In the genomic region with DNA sequence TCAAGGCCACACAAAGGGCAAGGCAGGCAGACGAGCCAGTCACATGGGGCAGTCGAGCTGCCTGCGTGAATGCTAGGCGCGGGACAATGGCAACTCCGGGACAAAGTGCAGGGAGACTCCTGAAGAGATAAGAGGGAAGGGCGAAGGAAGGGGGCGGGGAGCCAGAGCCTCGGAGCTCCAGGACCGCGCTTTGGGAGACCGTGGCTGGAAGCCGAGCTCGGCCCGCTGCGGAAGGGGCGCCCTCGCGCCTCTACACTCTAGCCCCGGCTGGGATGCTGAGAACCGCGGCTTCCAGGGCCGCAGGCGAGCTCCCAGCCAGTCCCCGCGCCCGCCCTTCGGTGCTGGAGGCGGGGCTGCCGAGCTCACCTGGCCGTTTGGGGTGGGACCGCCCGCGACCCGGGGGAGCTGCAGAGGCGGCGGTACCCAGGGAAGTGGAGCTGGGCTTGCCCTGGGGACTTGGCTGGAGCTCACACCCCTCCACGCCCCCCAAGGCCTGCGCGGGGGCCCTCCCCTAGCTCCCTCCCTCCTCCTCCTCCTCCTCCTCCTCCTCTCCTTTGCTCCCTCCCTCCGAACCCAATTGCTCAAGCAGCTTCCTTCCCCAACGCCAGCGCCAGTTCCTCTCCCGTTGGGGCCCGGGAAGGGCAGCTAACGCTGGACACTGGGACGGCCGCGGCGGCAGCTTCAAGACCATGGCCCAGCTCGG, we compare ENCODE assay signal across 8 cellular contexts. TPM values are rescaled to one million over a fixed set of nuclear protein-coding genes. Genes with fewer than 3 reads are reported as not detected.
DNase-seq lines count a peak whose midpoint lies in the region; ATAC-seq, FAIRE-seq and TF ChIP-seq lines count a peak whose summit lies in the region.

A gene with protein sequence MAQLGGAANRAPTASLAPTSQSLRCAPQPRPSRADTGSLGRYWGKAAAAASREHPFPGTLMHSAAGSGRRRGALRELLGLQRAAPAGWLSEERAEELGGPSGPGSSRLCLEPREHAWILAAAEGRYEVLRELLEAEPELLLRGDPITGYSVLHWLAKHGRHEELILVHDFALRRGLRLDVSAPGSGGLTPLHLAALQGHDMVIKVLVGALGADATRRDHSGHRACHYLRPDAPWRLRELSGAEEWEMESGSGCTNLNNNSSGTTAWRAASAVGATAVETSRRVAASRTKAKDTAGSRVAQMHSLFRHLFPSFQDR (plus strand): TSS at position 610 of the 703 bp plus-strand sequence. CDS start 80 bp downstream, at position 690.

- no peaks in the 10 kb centered on the region for H4K20me1 ChIP-seq in H1 (replicated peaks in 1 of 2; ENCODE audit: control insufficient read depth in 1 of 2, insufficient read depth in 2 of 2, low read length in 2 of 2)

- peak; percentile 79 for ATAC-seq in upper lobe of right lung
- no peak for ATAC-seq in GM18873 (IDR thresholded peaks at IDR 0.05; ENCODE audit: low FRiP score, unreplicated experiment)

- intact Hi-C loops in CD4-positive, alpha-beta memory T cell (cut with micrococcal nuclease): loop anchor here (2.0 to 5.0 kb wide), 4 partner anchors 21 to 76 kb away; a partner anchor contains a TSS
- intact Hi-C loops in upper lobe of right lung (cut with DNase I): no loop called here

- H3K9ac ChIP-seq in HUES48 (ENCODE audit: low read depth, low read length): peak within 1 kb of the TSS; percentile 32; the same call in 1 of the 2 replicates
- peak within 1 kb of the TSS in 3 of 4 experiments; percentile 26 to 59 (median 34); a peak in 5 of 7 replicates for H3K9ac ChIP-seq in H1 (replicated peaks in 1 of 4; ENCODE audit: extremely low read depth in 1 of 4, low read depth in 3 of 4, low read length in 3 of 4)

- no peak within 1 kb of the TSS for H2AK5ac ChIP-seq in H1 (ENCODE audit: low read depth, low read length)

- H3K27ac ChIP-seq in CD4-positive, alpha-beta memory T cell (ENCODE audit: low read depth, low read length): peak within 1 kb of the TSS; percentile 56
- H3K27ac ChIP-seq in HUES48 (ENCODE audit: low read depth, low read length) (peak within 1 kb of the TSS; percentile 51), VCaP (peak within 1 kb of the TSS; percentile 57), H1 (ENCODE audit: low read depth, low read length) (peak within 1 kb of the TSS; percentile 63; the same call in 1 of the 2 replicates), upper lobe of right lung (no peak within 1 kb of the TSS)

- CTCF ChIA-PET in CD4-positive, alpha-beta memory T cell (lab: Charles Lee; ENCODE audit: partially characterized antibody): interaction anchor here (0.6 to 3.1 kb wide), 10 partner anchors 22 to 276 kb away, joined by 3 to 25 read pairs (median 5); a partner anchor contains a TSS
- CTCF ChIA-PET in H1 (lab: Charles Lee; ENCODE audit: partially characterized antibody): interaction anchor here (0.9 to 4.5 kb wide), 18 partner anchors 11 to 270 kb away, joined by 3 to 33 read pairs (median 5); a partner anchor contains a TSS

- no peaks in the 10 kb centered on the region for H3K27me3 ChIP-seq in CD4-positive, alpha-beta memory T cell (ENCODE audit: insufficient read depth, low read length)
- H3K27me3 ChIP-seq in HUES48 (ENCODE audit: control insufficient read depth, insufficient read depth, low read length): peaks cover 11% of the 10 kb centered on the region
- peaks cover 0 to 13% (median 5%) of the 10 kb centered on the region in 4 experiments; a peak in 5 of 7 replicates for H3K27me3 ChIP-seq in H1 (replicated peaks in 1 of 4; ENCODE audit: control insufficient read depth in 3 of 4, extremely low read depth in 1 of 4, insufficient read depth in 3 of 4, low read length in 3 of 4)
- H3K27me3 ChIP-seq in mononuclear cell (ENCODE audit: insufficient read depth, low read length): no peaks in the 10 kb centered on the region
- no peaks in the 10 kb centered on the region for H3K27me3 ChIP-seq in upper lobe of right lung

- H3K9me3 ChIP-seq in CD4-positive, alpha-beta memory T cell (ENCODE audit: control insufficient read depth in 1 of 2, low read length in 2 of 2): no peaks in the 10 kb centered on the region
- peaks cover 18% of the 10 kb centered on the region; the same call in 1 of the 2 replicates for H3K9me3 ChIP-seq in HUES48 (ENCODE audit: control insufficient read depth, insufficient read depth, low read length)
- H3K9me3 ChIP-seq in H1 (ENCODE audit: insufficient read depth in 2 of 2, low read depth in 1 of 2, low read length in 1 of 2): no peaks in the 10 kb centered on the region
- H3K9me3 ChIP-seq in mononuclear cell (ENCODE audit: low read depth, low read length): no peaks in the 10 kb centered on the region
- H3K9me3 ChIP-seq in upper lobe of right lung: no peaks in the 10 kb centered on the region

- H4K8ac ChIP-seq in H1 (ENCODE audit: extremely low read depth, insufficient read depth, low read length): peak within 1 kb of the TSS; percentile 46

- no peak within 1 kb of the TSS; the same call in 1 of the 2 replicates for H2AFZ ChIP-seq in H1 (ENCODE audit: low read length)

- no peak for FAIRE-seq in H1 (lab: Jason Lieb, UNC)

- peak within 1 kb of the TSS; percentile 12 for H3K56ac ChIP-seq in H1 (replicated peaks; ENCODE audit: insufficient read length, low read depth, low read length)

- H3K4me2 ChIP-seq in H1 (ENCODE audit: insufficient read depth in 1 of 2, low read depth in 2 of 2, low read length in 2 of 2): peak within 1 kb of the TSS; percentile 87 to 92

- no peak within 1 kb of the TSS for H2BK120ac ChIP-seq in H1 (replicated peaks; ENCODE audit: low read depth, low read length)

- peaks cover 31 to 66% (median 47%) of the 10 kb centered on the region in 4 donors for H3K4me1 Mint-ChIP-seq in CD4-positive, alpha-beta memory T cell

- H3K27me3 Mint-ChIP-seq in CD4-positive, alpha-beta memory T cell: no peaks in the 10 kb centered on the region

- peaks cover 60% of the 10 kb centered on the region for H3K4me1 ChIP-seq in CD4-positive, alpha-beta memory T cell (ENCODE audit: insufficient read depth, low read length)
- H3K4me1 ChIP-seq in HUES48 (ENCODE audit: control insufficient read depth, insufficient read depth, low read length): peaks cover 15% of the 10 kb centered on the region
- peaks cover 4 to 22% (median 14%) of the 10 kb centered on the region in 4 experiments for H3K4me1 ChIP-seq in H1 (replicated peaks in 1 of 4; ENCODE audit: control insufficient read depth in 3 of 4, insufficient read depth in 4 of 4, low read length in 3 of 4)
- H3K4me1 ChIP-seq in mononuclear cell (ENCODE audit: insufficient read depth, low read length): peaks cover 61% of the 10 kb centered on the region
- H3K4me1 ChIP-seq in upper lobe of right lung: no peaks in the 10 kb centered on the region

- TF ChIP-seq CTCF in VCaP (conservative IDR thresholded peaks at IDR 0.05) (no peak), H1 (IDR thresholded peaks at IDR 0.05; ENCODE audit: control extremely low read depth in 1 of 3, insufficient read depth in 1 of 3, low read depth in 1 of 3, low read length in 3 of 3) (no peak), upper lobe of right lung (IDR thresholded peaks at IDR 0.05) (no peak)

- TF ChIP-seq RAD21 in H1 (IDR thresholded peaks at IDR 0.05 in 1 of 2, conservative IDR thresholded peaks at IDR 0.05 in 1 of 2; ENCODE audit: low read depth in 2 of 2, low read length in 2 of 2): no peak

- no peaks in the 10 kb centered on the region for H3K36me3 ChIP-seq in CD4-positive, alpha-beta memory T cell (ENCODE audit: insufficient read depth, low read length)
- H3K36me3 ChIP-seq in HUES48 (ENCODE audit: control insufficient read depth, insufficient read depth, low read length): no peaks in the 10 kb centered on the region
- H3K36me3 ChIP-seq in H1 (ENCODE audit: control insufficient read depth in 2 of 4, insufficient read depth in 4 of 4, low read length in 3 of 4): no peaks in the 10 kb centered on the region
- H3K36me3 ChIP-seq in upper lobe of right lung: no peaks in the 10 kb centered on the region

- H3K18ac ChIP-seq in H1 (ENCODE audit: extremely low read depth, low read length): peak within 1 kb of the TSS; percentile 93

- 0 out of 2 replicates have a peak within 1 kb of the TSS, but pooled peaks have one; percentile 60 for H2BK12ac ChIP-seq in H1 (ENCODE audit: low read depth, low read length)

- H3K23me2 ChIP-seq in H1 (ENCODE audit: low read depth, low read length): peaks cover 17% of the 10 kb centered on the region; the same call in 1 of the 2 replicates

- peak within 1 kb of the TSS in 1 of 2 donors; percentile 41 for H3K4me3 ChIP-seq in CD4-positive, alpha-beta memory T cell (ENCODE audit: low read length in 2 of 2)
- H3K4me3 ChIP-seq in HUES48 (ENCODE audit: low read depth, low read length) (peak within 1 kb of the TSS; percentile 63), H1 (ENCODE audit: extremely low read depth in 1 of 4, insufficient read depth in 2 of 4, low read depth in 3 of 4, low read length in 4 of 4) (peak within 1 kb of the TSS; percentile 30 to 71 (median 50)), mononuclear cell (ENCODE audit: low read length) (peak within 1 kb of the TSS; percentile 49), upper lobe of right lung (peak within 1 kb of the TSS; percentile 53)

- no peak for TF ChIP-seq EP300 in H1 (IDR thresholded peaks at IDR 0.05; ENCODE audit: borderline replicate concordance in 1 of 2, low read depth in 2 of 2, low read length in 2 of 2)

- peak within 1 kb of the TSS; percentile 48 for H3K14ac ChIP-seq in H1 (ENCODE audit: insufficient read length)

- peak; percentile 52 to 70 for TF ChIP-seq POLR2A in H1 (IDR thresholded peaks at IDR 0.05; ENCODE audit: control extremely low read depth in 1 of 2, low read depth in 2 of 2, low read length in 2 of 2)

- DNase-seq in CD4-positive, alpha-beta memory T cell: peak; percentile 22 to 46 (median 32)
- DNase-seq in H1 (ENCODE audit: low read depth in 1 of 2, low spot score in 2 of 2): peak in 1 of 2 experiments; percentile 71
- peak; percentile 74 for DNase-seq in upper lobe of right lung
- no peak for DNase-seq in NCI-H1092 (lab: John Stamatoyannopoulos, UW)

- no peak within 1 kb of the TSS for H3K23ac ChIP-seq in H1 (ENCODE audit: insufficient read length)

- H4K5ac ChIP-seq in H1 (ENCODE audit: insufficient read length, low read depth, low read length): peak within 1 kb of the TSS; percentile 60

- H3K79me2 ChIP-seq in H1 (ENCODE audit: control insufficient read depth in 1 of 2, insufficient read depth in 2 of 2, low read length in 2 of 2): no peaks in the 10 kb centered on the region

- H2BK20ac ChIP-seq in H1 (ENCODE audit: low read length): no peak within 1 kb of the TSS; the same call in 1 of the 2 replicates

- H3K36me3 Mint-ChIP-seq in CD4-positive, alpha-beta memory T cell: peaks cover 0 to 2% of the 10 kb centered on the region in 2 donors

- peak within 1 kb of the TSS; percentile 82 to 99 (median 94) for H3K27ac Mint-ChIP-seq in CD4-positive, alpha-beta memory T cell

- 1% methylated on average over 14 of the region's 51 CpGs; no CpG with 5 or more reads in 1 of the 2 experiments for WGBS in H1 (ENCODE audit: extremely low coverage in 1 of 2, insufficient coverage in 1 of 2, insufficient read length in 1 of 2, insufficient replicate concordance in 2 of 2, low coverage in 1 of 2, low lambda C conversion rate in 2 of 2, missing lambda C conversion rate in 1 of 2), 2 experiments

- H4K91ac ChIP-seq in H1 (replicated peaks; ENCODE audit: insufficient read length, low read length): peak within 1 kb of the TSS; percentile 81

- H3K79me1 ChIP-seq in H1 (ENCODE audit: low read depth, low read length): no peaks in the 10 kb centered on the region

- no peaks in the 10 kb centered on the region for H3K9me3 Mint-ChIP-seq in CD4-positive, alpha-beta memory T cell

- H3K4ac ChIP-seq in H1 (replicated peaks; ENCODE audit: insufficient read length, low read depth, low read length): peak within 1 kb of the TSS; percentile 53

- peak within 1 kb of the TSS; percentile 67 to 92 (median 77) for H3K4me3 Mint-ChIP-seq in CD4-positive, alpha-beta memory T cell

- POLR2A ChIA-PET in CD4-positive, alpha-beta memory T cell (lab: Charles Lee; ENCODE audit: partially characterized antibody): interaction anchor here (0.6 to 7.4 kb wide), 17 partner anchors 16 to 242 kb away, joined by 3 to 65 read pairs (median 6); a partner anchor contains a TSS
- POLR2A ChIA-PET in H1 (lab: Charles Lee; ENCODE audit: partially characterized antibody): interaction anchor here (0.9 to 4.4 kb wide), 16 partner anchors 12 to 290 kb away, joined by 3 to 48 read pairs (median 6); a partner anchor contains a TSS

- H2BK15ac ChIP-seq in H1 (ENCODE audit: low read length): no peak within 1 kb of the TSS

- H2BK5ac ChIP-seq in H1 (ENCODE audit: low read depth, low read length): no peak within 1 kb of the TSS

RNA-seq across cellular contexts. Expression of the gene that starts here (rescaled TPM):
- 1 to 10 TPM; 1.9 to 2.0 TPM for total RNA-seq in CD4-positive, alpha-beta memory T cell
- polyA plus RNA-seq in CD4-positive, alpha-beta memory T cell: 1 to 10 TPM in 1 of 2 donors, not detected in 1; 2.6 TPM
- 1.7 and 1.8 TPM in 2 replicates for total RNA-seq in H1 (2021; fragmentation: NEBNext Ultra II Directional; extraction: Animal tissue kit (Norgen Biotek cat#: 25700))
- polyA plus RNA-seq in H1 (2011; rRNA removed): 2.6 and 2.9 TPM in 2 replicates
- 3.1 TPM for polyA plus RNA-seq in H1 (2011; cell fraction: cytosol; rRNA removed)
- 1.7 TPM for polyA plus RNA-seq in H1 (2011; cell fraction: nucleus; rRNA removed)
- polyA plus RNA-seq in H1 (2012, experiment 1 of 2): 0.81 to 3.2 TPM (median 2.1 TPM) in 4 replicates
- polyA plus RNA-seq in H1 (2012, experiment 2 of 2): 2.1 TPM
- 1.1 TPM for polyA plus RNA-seq in H1 (2013, experiment 1 of 2)
- polyA plus RNA-seq in H1 (2013, experiment 2 of 2): 0.85 TPM
- 0.29 and 0.47 TPM in 2 replicates for polyA minus RNA-seq in H1 (2011; rRNA and poly(A)+ RNA removed)
- 1.7 TPM for polyA minus RNA-seq in H1 (2011; cell fraction: cytosol; rRNA and poly(A)+ RNA removed)
- 1.5 TPM for polyA minus RNA-seq in H1 (2011; cell fraction: nucleus; rRNA and poly(A)+ RNA removed)
- total RNA-seq in mononuclear cell (0.42 TPM), upper lobe of right lung (4.0 TPM)
